In genomic region chr1:167667536-167667935, GRCh38 we compare ENCODE assay signal across 1 cellular context.
TF ChIP-seq lines count a peak whose summit lies in the region.

No MANE protein-coding gene starts in this region.

TF ChIP-seq in GM12878, 131 proteins besides CTCF, POLR2A, EP300 and RAD21:
- TF ChIP-seq NFYA (IDR thresholded peaks at IDR 0.05; ENCODE audit: borderline replicate concordance, low read depth, low read length) (no peak), CBX3 (IDR thresholded peaks at IDR 0.05; ENCODE audit: borderline replicate concordance, low read depth) (no peak), TCF7 (IDR thresholded peaks at IDR 0.05; ENCODE audit: borderline replicate concordance) (no peak), TAF1 (IDR thresholded peaks at IDR 0.05; ENCODE audit: borderline replicate concordance, low read depth, low read length) (no peak), SPI1 (IDR thresholded peaks at IDR 0.05; ENCODE audit: borderline replicate concordance, insufficient read depth, low read depth, low read length) (no peak), HDAC2 (IDR thresholded peaks at IDR 0.05) (no peak), MYC (IDR thresholded peaks at IDR 0.05; ENCODE audit: insufficient read depth, insufficient read length, insufficient replicate concordance, low read length, severe bottlenecking) (no peak), GABPA (IDR thresholded peaks at IDR 0.05; ENCODE audit: low read depth) (no peak), PKNOX1 (IDR thresholded peaks at IDR 0.05) (no peak), RUNX3 (IDR thresholded peaks at IDR 0.05; ENCODE audit: low read length) (no peak), CHD1 (IDR thresholded peaks at IDR 0.05; ENCODE audit: low read depth, low read length) (no peak), ZNF687 (IDR thresholded peaks at IDR 0.05) (no peak), SUZ12 (IDR thresholded peaks at IDR 0.05; ENCODE audit: unreplicated experiment) (no peak)
- TF ChIP-seq, protein P1, sequence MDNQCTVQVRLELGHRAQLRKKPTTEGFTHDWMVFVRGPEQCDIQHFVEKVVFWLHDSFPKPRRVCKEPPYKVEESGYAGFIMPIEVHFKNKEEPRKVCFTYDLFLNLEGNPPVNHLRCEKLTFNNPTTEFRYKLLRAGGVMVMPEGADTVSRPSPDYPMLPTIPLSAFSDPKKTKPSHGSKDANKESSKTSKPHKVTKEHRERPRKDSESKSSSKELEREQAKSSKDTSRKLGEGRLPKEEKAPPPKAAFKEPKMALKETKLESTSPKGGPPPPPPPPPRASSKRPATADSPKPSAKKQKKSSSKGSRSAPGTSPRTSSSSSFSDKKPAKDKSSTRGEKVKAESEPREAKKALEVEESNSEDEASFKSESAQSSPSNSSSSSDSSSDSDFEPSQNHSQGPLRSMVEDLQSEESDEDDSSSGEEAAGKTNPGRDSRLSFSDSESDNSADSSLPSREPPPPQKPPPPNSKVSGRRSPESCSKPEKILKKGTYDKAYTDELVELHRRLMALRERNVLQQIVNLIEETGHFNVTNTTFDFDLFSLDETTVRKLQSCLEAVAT (IDR thresholded peaks at IDR 0.05): no peak
- TF ChIP-seq, protein P2, sequence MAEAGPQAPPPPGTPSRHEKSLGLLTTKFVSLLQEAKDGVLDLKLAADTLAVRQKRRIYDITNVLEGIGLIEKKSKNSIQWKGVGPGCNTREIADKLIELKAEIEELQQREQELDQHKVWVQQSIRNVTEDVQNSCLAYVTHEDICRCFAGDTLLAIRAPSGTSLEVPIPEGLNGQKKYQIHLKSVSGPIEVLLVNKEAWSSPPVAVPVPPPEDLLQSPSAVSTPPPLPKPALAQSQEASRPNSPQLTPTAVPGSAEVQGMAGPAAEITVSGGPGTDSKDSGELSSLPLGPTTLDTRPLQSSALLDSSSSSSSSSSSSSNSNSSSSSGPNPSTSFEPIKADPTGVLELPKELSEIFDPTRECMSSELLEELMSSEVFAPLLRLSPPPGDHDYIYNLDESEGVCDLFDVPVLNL (IDR thresholded peaks at IDR 0.05; ENCODE audit: low read depth, low read length): no peak
